ENCODE assay signal across 21 cellular contexts in the genomic region with DNA sequence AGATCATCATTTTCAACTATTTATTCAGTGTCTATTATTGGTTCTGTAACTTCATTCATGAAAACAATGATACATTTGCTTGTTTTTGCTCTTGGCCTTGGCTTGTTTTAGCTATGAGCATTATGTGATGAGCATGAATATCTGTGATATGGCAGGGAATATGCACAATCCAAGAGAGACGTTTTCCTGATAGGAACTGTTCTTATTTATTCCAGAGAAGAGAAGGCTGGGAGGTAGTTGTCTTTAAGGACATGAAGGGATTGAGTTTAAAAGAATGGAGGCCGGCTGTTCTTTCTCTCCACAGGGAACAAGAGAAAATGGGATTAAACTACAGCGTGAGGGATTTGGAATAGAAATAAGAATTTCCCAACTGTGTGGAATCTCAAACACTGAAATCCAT. TPM values are rescaled to one million over a fixed set of nuclear protein-coding genes. Genes with fewer than 3 reads are reported as not detected.
DNase-seq lines count a peak whose midpoint lies in the region; ATAC-seq and TF ChIP-seq lines count a peak whose summit lies in the region.
"Had no signal": no experiment of that assay in that cellular context is flagged by ENCODE, and none has a peak within 500 bp of the region (broad histone marks: within the 10 kb centered on the region; RNA-seq: fewer than 3 reads in every experiment).

No MANE protein-coding gene starts in this region.

- H3K36me3 ChIP-seq in mammary epithelial cell (ENCODE audit: insufficient read depth, low read length) = peaks cover 10% of the 10 kb centered on the region
- H3K36me3 ChIP-seq in HAP-1 (replicated peaks) = no peaks in the 10 kb centered on the region
- H3K36me3 ChIP-seq: BE2C, ovary had no signal

- H3K36me3 Mint-ChIP-seq in activated naive CD8-positive, alpha-beta T cell treated with anti-CD3 and anti-CD28 coated beads for 36 hours = no peaks in the 10 kb centered on the region
- H3K36me3 Mint-ChIP-seq in activated naive CD8-positive, alpha-beta T cell treated with anti-CD3 and anti-CD28 coated beads, Interleukin-2, amount 50 U/mL, for 24 hours (ENCODE audit: low read depth) = no peaks in the 10 kb centered on the region
- peaks cover 23% of the 10 kb centered on the region for H3K36me3 Mint-ChIP-seq in mesothelial cell of epicardium

- no peak overlapping the region for H3K27ac ChIP-seq in mammary epithelial cell (ENCODE audit: insufficient read depth, low read depth, low read length)
- peak overlapping the region; percentile 10 for H3K27ac ChIP-seq in temporal lobe (ENCODE audit: low read depth, low read length)
- H3K27ac ChIP-seq: 22Rv1, body of pancreas, ovary had no signal

- WGBS in mammary epithelial cell (ENCODE audit: low coverage, missing lambda C conversion rate) = 80% methylated on average over 3 of the region's 3 CpGs

- peaks cover 5% of the 10 kb centered on the region for H3K79me2 ChIP-seq in mammary epithelial cell (ENCODE audit: insufficient read depth, low read length)

- H3K4me3 ChIP-seq in mammary epithelial cell (replicated peaks in 1 of 3; ENCODE audit: insufficient read depth in 1 of 3, low read depth in 2 of 3, low read length in 3 of 3) (no peak overlapping the region), HAP-1 (no peak overlapping the region)
- H3K4me3 ChIP-seq: body of pancreas, K562, ovary had no signal

- H2AFZ ChIP-seq in mammary epithelial cell (ENCODE audit: low read depth, low read length) = no peak overlapping the region

- H3K27me3 ChIP-seq in mammary epithelial cell (ENCODE audit: insufficient read depth, low read length) (no peaks in the 10 kb centered on the region), HAP-1 (ENCODE audit: low read depth) (0 out of 2 replicates have a peak, but pooled peaks cover 2% of the 10 kb centered on the region)
- H3K27me3 ChIP-seq: BE2C, body of pancreas, ovary had no signal

- BruUV-seq in mammary epithelial cell (replicated peaks; lab: Mats Ljungman, UMichigan) = TSS peak; percentile 1

- H3K4me3 Mint-ChIP-seq in activated naive CD8-positive, alpha-beta T cell treated with anti-CD3 and anti-CD28 coated beads for 36 hours = peak overlapping the region; percentile 2
- no peak overlapping the region for H3K4me3 Mint-ChIP-seq in activated naive CD8-positive, alpha-beta T cell treated with anti-CD3 and anti-CD28 coated beads, Interleukin-2, amount 50 U/mL, for 24 hours
- no peak overlapping the region for H3K4me3 Mint-ChIP-seq in mesothelial cell of epicardium
- H3K4me3 Mint-ChIP-seq: activated naive CD4-positive, alpha-beta T cell treated with anti-CD3 and anti-CD28 coated beads for 36 hours had no signal

- peaks cover 5% of the 10 kb centered on the region for H3K27me3 Mint-ChIP-seq in activated naive CD8-positive, alpha-beta T cell treated with anti-CD3 and anti-CD28 coated beads for 36 hours
- peaks cover 9% of the 10 kb centered on the region for H3K27me3 Mint-ChIP-seq in activated naive CD8-positive, alpha-beta T cell treated with anti-CD3 and anti-CD28 coated beads, Interleukin-2, amount 50 U/mL, for 24 hours
- no peaks in the 10 kb centered on the region for H3K27me3 Mint-ChIP-seq in mesothelial cell of epicardium (ENCODE audit: low read depth)

- H4K20me1 ChIP-seq in mammary epithelial cell (ENCODE audit: insufficient read depth, low read length) = no peaks in the 10 kb centered on the region

- H3K4me1 Mint-ChIP-seq in activated naive CD8-positive, alpha-beta T cell treated with anti-CD3 and anti-CD28 coated beads for 36 hours = no peaks in the 10 kb centered on the region
- H3K4me1 Mint-ChIP-seq in activated naive CD8-positive, alpha-beta T cell treated with anti-CD3 and anti-CD28 coated beads, Interleukin-2, amount 50 U/mL, for 24 hours = no peaks in the 10 kb centered on the region
- peaks cover 8% of the 10 kb centered on the region for H3K4me1 Mint-ChIP-seq in mesothelial cell of epicardium

- H3K9me3 ChIP-seq in mammary epithelial cell (replicated peaks; ENCODE audit: insufficient read depth, low read length) = no peaks in the 10 kb centered on the region
- no peaks in the 10 kb centered on the region for H3K9me3 ChIP-seq in HAP-1
- H3K9me3 ChIP-seq: BE2C, body of pancreas, ovary had no signal

- H3K27ac Mint-ChIP-seq in activated naive CD8-positive, alpha-beta T cell treated with anti-CD3 and anti-CD28 coated beads for 36 hours = no peak overlapping the region
- no peak overlapping the region for H3K27ac Mint-ChIP-seq in activated naive CD8-positive, alpha-beta T cell treated with anti-CD3 and anti-CD28 coated beads, Interleukin-2, amount 50 U/mL, for 24 hours
- peak overlapping the region; percentile 50 for H3K27ac Mint-ChIP-seq in mesothelial cell of epicardium
- H3K27ac Mint-ChIP-seq: activated naive CD4-positive, alpha-beta T cell treated with anti-CD3 and anti-CD28 coated beads for 36 hours had no signal

- H3K4me2 ChIP-seq in mammary epithelial cell (ENCODE audit: insufficient read depth, low read depth, low read length) = no peak overlapping the region

- no peak overlapping the region for H3K9ac ChIP-seq in mammary epithelial cell (ENCODE audit: insufficient read depth, low read length)

- no peak for ATAC-seq in activated naive CD8-positive, alpha-beta T cell treated with anti-CD3 and anti-CD28 coated beads, Interleukin-2, amount 50 U/mL, for 24 hours
- ATAC-seq: K562 had no signal

- H3K9me3 Mint-ChIP-seq in activated naive CD8-positive, alpha-beta T cell treated with anti-CD3 and anti-CD28 coated beads for 36 hours = no peaks in the 10 kb centered on the region
- H3K9me3 Mint-ChIP-seq in activated naive CD8-positive, alpha-beta T cell treated with anti-CD3 and anti-CD28 coated beads, Interleukin-2, amount 50 U/mL, for 24 hours = no peaks in the 10 kb centered on the region
- peaks cover 6% of the 10 kb centered on the region for H3K9me3 Mint-ChIP-seq in mesothelial cell of epicardium
- H3K9me3 Mint-ChIP-seq: activated naive CD4-positive, alpha-beta T cell treated with anti-CD3 and anti-CD28 coated beads for 36 hours had no signal

- dilution Hi-C loops in mammary epithelial cell (cut with HindIII; ENCODE audit: low sequenced_read_pairs) = no loop called here

- DNase-seq in activated naive CD8-positive, alpha-beta T cell treated with anti-CD3 and anti-CD28 coated beads for 36 hours = no peak
- no peak for DNase-seq in activated naive CD8-positive, alpha-beta T cell treated with anti-CD3 and anti-CD28 coated beads, Interleukin-2, amount 50 U/mL, for 24 hours
- DNase-seq in mammary epithelial cell (no peak), mesothelial cell of epicardium (ENCODE audit: low spot score in 2 of 2, unreplicated experiment in 2 of 2) (no peak), mucosa of gallbladder (ENCODE audit: low spot score) (no peak), HAP-1 (ENCODE audit: low spot score in 2 of 2) (no peak), D341Med (ENCODE audit: low spot score) (no peak)
- DNase-seq: activated CD4-positive, alpha-beta T cell treated with anti-CD3 and anti-CD28 coated beads, Interleukin-2, amount 50 U/mL, for 4 hours; activated naive CD4-positive, alpha-beta T cell treated with anti-CD3 and anti-CD28 coated beads for 36 hours; BE2C; body of pancreas; GOT3; MV-4-11; NCI-H2029; NCI-H446 treated with DMSO at 0.1 percent for 48 hours; ovary; stimulated activated CD4-positive, alpha-beta T cell treated with anti-CD3 and anti-CD28 coated beads, Interleukin-4, amount 100 ng/mL, for 1 hour had no signal

- intact Hi-C loops in mammary epithelial cell (cut with micrococcal nuclease) = no loop called here

- peaks cover 10% of the 10 kb centered on the region for H3K4me1 ChIP-seq in mammary epithelial cell (ENCODE audit: insufficient read depth, low read length)
- H3K4me1 ChIP-seq in HAP-1 = peaks cover 3% of the 10 kb centered on the region; the same call in 1 of the 2 replicates
- H3K4me1 ChIP-seq: BE2C, body of pancreas had no signal

- TF ChIP-seq CTCF in mammary epithelial cell (conservative IDR thresholded peaks at IDR 0.05 in 1 of 2, IDR thresholded peaks at IDR 0.05 in 1 of 2; ENCODE audit: extremely low read depth in 1 of 2, insufficient read depth in 1 of 2, low read depth in 1 of 2, low read length in 2 of 2) (no peak), mesothelial cell of epicardium (IDR thresholded peaks at IDR 0.05; ENCODE audit: unreplicated experiment) (no peak)

- CTCF ChIA-PET in mammary epithelial cell (lab: Charles Lee; ENCODE audit: low non-redundant PET) = no interaction called here

- in situ Hi-C loops in mammary epithelial cell (cut with MboI; ENCODE audit: low sequenced_read_pairs in 2 of 2) = no loop called here
- in situ Hi-C loops in HAP-1 (cut with MboI; ENCODE audit: low sequenced_read_pairs) = no loop called here

RNA-seq across cellular contexts. Expression of a gene that starts 30.3 kb away (rescaled TPM):
- total RNA-seq in activated naive CD8-positive, alpha-beta T cell treated with anti-CD3 and anti-CD28 coated beads for 36 hours = not detected
- total RNA-seq in mammary epithelial cell = 1 to 10 TPM; 5.2 to 5.6 TPM
- not detected for polyA plus RNA-seq in mammary epithelial cell
- not detected for polyA minus RNA-seq in mammary epithelial cell
- 1.0 to 1.4 TPM (median 1.2 TPM) in 3 replicates for total RNA-seq in mesothelial cell of epicardium
- total RNA-seq in temporal lobe = 5.9 TPM
- total RNA-seq in mucosa of gallbladder = 0.75 TPM
- total RNA-seq: activated naive CD4-positive, alpha-beta T cell treated with anti-CD3 and anti-CD28 coated beads for 36 hours; body of pancreas; K562; mononuclear cell had no signal
- polyA plus RNA-seq: K562 had no signal
